21 cellular contexts compared by ENCODE assay signal in the genomic region with DNA sequence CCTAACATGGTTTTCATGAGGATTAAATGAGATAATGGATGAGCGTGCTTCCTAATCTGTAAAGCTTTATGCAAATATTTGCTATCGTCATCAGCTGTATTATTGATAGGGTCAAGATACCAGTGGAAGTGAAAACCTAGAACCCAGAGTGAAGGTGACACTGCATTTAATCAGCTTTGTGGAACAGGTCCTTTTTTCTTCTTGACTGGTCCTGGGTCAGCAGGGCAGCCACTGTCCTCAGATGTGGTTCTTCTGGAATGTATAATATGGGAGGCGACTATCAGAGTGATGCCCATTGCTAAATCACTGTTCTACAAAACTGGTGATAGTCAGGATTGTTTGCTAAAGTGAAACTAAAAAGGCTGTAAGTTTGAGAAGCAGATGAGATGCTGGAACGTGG. TPM values are rescaled to one million over a fixed set of nuclear protein-coding genes. Genes with fewer than 3 reads are reported as not detected.
DNase-seq lines count a peak whose midpoint lies in the region; ATAC-seq and TF ChIP-seq lines count a peak whose summit lies in the region.
"Had no signal": no experiment of that assay in that cellular context is flagged by ENCODE, and none has a peak within 500 bp of the region (broad histone marks: within the 10 kb centered on the region; RNA-seq: fewer than 3 reads in every experiment).

No MANE protein-coding gene starts in this region.

- H3K36me3 ChIP-seq in Karpas-422 (ENCODE audit: insufficient read depth, low read length) (peaks cover 9% of the 10 kb centered on the region; the same call in 1 of the 2 replicates), brain microvascular endothelial cell (replicated peaks) (no peaks in the 10 kb centered on the region), kidney epithelial cell (ENCODE audit: control insufficient read depth, insufficient read depth, low read length) (no peaks in the 10 kb centered on the region), tibial artery (peaks cover 0 to 10% (median 5%) of the 10 kb centered on the region in 3 donors), tibial nerve (peaks cover 0 to 24% (median 0%) of the 10 kb centered on the region in 3 donors), testis (ENCODE audit: low read depth, missing control alignments) (no peaks in the 10 kb centered on the region)

- no peak for ATAC-seq in HG03280 (IDR thresholded peaks at IDR 0.05; ENCODE audit: unreplicated experiment)
- ATAC-seq: gastroesophageal sphincter; natural killer cell treated with Interleukin-12 subunit alpha and Interleukin-12 subunit beta and Interleukin-15 and Interleukin-18, amount 100 ng/mL, for 72 hours; SK-N-SH treated with all-trans-retinoic acid at 6 μM for 48 hours; stimulated activated naive CD8-positive, alpha-beta T cell treated with anti-CD3 and anti-CD28 coated beads, Interleukin-15, amount 100 ng/mL, for 72 hours had no signal

- H3K4me1 ChIP-seq in Karpas-422 (ENCODE audit: low read length) (peaks cover 17% of the 10 kb centered on the region), tibial artery (no peaks in the 10 kb centered on the region), tibial nerve (no peaks in the 10 kb centered on the region), testis (no peaks in the 10 kb centered on the region)
- H3K4me1 ChIP-seq: gastroesophageal sphincter had no signal

- no peaks in the 10 kb centered on the region for H4K20me1 ChIP-seq in Karpas-422 (ENCODE audit: insufficient read depth, low read depth, low read length)

- POLR2A ChIA-PET in AG04450 (lab: Yijun Ruan, JAX), result no interaction called here

- DNase-seq in AG04450 (ENCODE audit: low read depth, low spot score), result peak; percentile 6
- no peak for DNase-seq in Karpas-422
- DNase-seq in brain microvascular endothelial cell, result peak; percentile 22
- DNase-seq in kidney epithelial cell (ENCODE audit: low read depth), result peak; percentile 44
- DNase-seq in tibial artery, result no peak
- DNase-seq in tibial nerve (ENCODE audit: low spot score in 2 of 2), result no peak
- no peak for DNase-seq in testis
- DNase-seq: activated CD4-positive, alpha-beta T cell treated with anti-CD3 and anti-CD28 coated beads, Interleukin-2, amount 10 ng/mL, durations not matched to agents 7 days and 5 days; activated naive CD4-positive, alpha-beta T cell treated with Interleukin-2 at 50 U/mL for 16 hours; COR-L47; HCEC 1CT; NCI-H1048; NCI-H2107; stimulated activated naive CD8-positive, alpha-beta T cell treated with anti-CD3 and anti-CD28 coated beads, Interleukin-15, amount 100 ng/mL, for 72 hours had no signal

- TF ChIP-seq POLR2A in tibial nerve (IDR thresholded peaks at IDR 0.05), result no peak
- no peak for TF ChIP-seq POLR2A in testis (IDR thresholded peaks at IDR 0.05)

- intact Hi-C loops in tibial artery (cut with DNase I; ENCODE audit: low total_unique reads) (no loop called here), testis (cut with DNase I; ENCODE audit: low total_unique reads) (no loop called here)

- no peaks in the 10 kb centered on the region for H3K9me2 ChIP-seq in Karpas-422 (replicated peaks; ENCODE audit: insufficient read depth, low read length)

- H3K4me2 ChIP-seq in Karpas-422 (ENCODE audit: low read depth, low read length, poor library complexity, severe bottlenecking), result peak overlapping the region; percentile 9

- H3K27me3 ChIP-seq in AG04450 (ENCODE audit: control insufficient read depth, insufficient read depth, low read length), result no peaks in the 10 kb centered on the region
- H3K27me3 ChIP-seq in Karpas-422 (ENCODE audit: low read length), result no peaks in the 10 kb centered on the region
- H3K27me3 ChIP-seq in brain microvascular endothelial cell (replicated peaks), result no peaks in the 10 kb centered on the region
- no peaks in the 10 kb centered on the region for H3K27me3 ChIP-seq in kidney epithelial cell (ENCODE audit: control insufficient read depth, insufficient read depth, low read length)
- H3K27me3 ChIP-seq in tibial artery, result no peaks in the 10 kb centered on the region
- no peaks in the 10 kb centered on the region for H3K27me3 ChIP-seq in tibial nerve
- H3K27me3 ChIP-seq in testis, result no peaks in the 10 kb centered on the region
- H3K27me3 ChIP-seq: cardiac muscle cell, gastroesophageal sphincter had no signal

- CTCF ChIA-PET in AG04450 (lab: Charles Lee), result interaction anchor here (0.7 kb wide), 1 partner anchor 34 kb away, joined by 3 read pairs; no protein-coding TSS in a partner anchor

- no peak for TF ChIP-seq EP300 in tibial nerve (IDR thresholded peaks at IDR 0.05)

- 88 to 89% methylated on average over 4 of the region's 4 CpGs for WGBS in tibial nerve, 2 donors
- 83 to 88% methylated on average over 4 of the region's 4 CpGs for WGBS in testis, 2 donors

- TF ChIP-seq CTCF in AG04450 (IDR thresholded peaks at IDR 0.05; ENCODE audit: low read depth, low read length), result no peak
- TF ChIP-seq CTCF in brain microvascular endothelial cell (IDR thresholded peaks at IDR 0.05; ENCODE audit: low read depth, low read length, missing control alignments), result no peak
- TF ChIP-seq CTCF in kidney epithelial cell (IDR thresholded peaks at IDR 0.05; ENCODE audit: insufficient read depth, low read length, poor library complexity, severe bottlenecking), result no peak
- TF ChIP-seq CTCF in tibial artery (IDR thresholded peaks at IDR 0.05), result no peak
- TF ChIP-seq CTCF in tibial nerve (IDR thresholded peaks at IDR 0.05), result no peak
- TF ChIP-seq CTCF in testis (IDR thresholded peaks at IDR 0.05), result no peak

- H2AFZ ChIP-seq in Karpas-422 (ENCODE audit: low read length), result no peak overlapping the region

- no peak overlapping the region for H3K9ac ChIP-seq in Karpas-422 (ENCODE audit: low read length)

- H3K27ac ChIP-seq in AG04450 (ENCODE audit: low read depth, low read length) (no peak overlapping the region), Karpas-422 (ENCODE audit: low read length) (peak overlapping the region; percentile 52), brain microvascular endothelial cell (no peak overlapping the region), tibial artery (no peak overlapping the region), tibial nerve (no peak overlapping the region), testis (no peak overlapping the region)
- H3K27ac ChIP-seq: cardiac muscle cell, gastroesophageal sphincter had no signal

- no peaks in the 10 kb centered on the region for H3K79me2 ChIP-seq in Karpas-422 (ENCODE audit: low read length)

- no peaks in the 10 kb centered on the region for H3K9me3 ChIP-seq in AG04450 (ENCODE audit: control insufficient read depth, insufficient read depth, low read length)
- H3K9me3 ChIP-seq in Karpas-422 (ENCODE audit: low read length), result no peaks in the 10 kb centered on the region
- H3K9me3 ChIP-seq in tibial artery, result no peaks in the 10 kb centered on the region
- H3K9me3 ChIP-seq in tibial nerve, result no peaks in the 10 kb centered on the region
- H3K9me3 ChIP-seq in testis, result no peaks in the 10 kb centered on the region
- H3K9me3 ChIP-seq: gastroesophageal sphincter had no signal

- H3K4me3 ChIP-seq in AG04450 (ENCODE audit: low read depth, low read length), result no peak overlapping the region
- H3K4me3 ChIP-seq in Karpas-422 (ENCODE audit: low read length), result no peak overlapping the region
- H3K4me3 ChIP-seq in brain microvascular endothelial cell (ENCODE audit: low read depth, low read length), result no peak overlapping the region
- H3K4me3 ChIP-seq in kidney epithelial cell (ENCODE audit: low read depth, low read length), result no peak overlapping the region
- H3K4me3 ChIP-seq in tibial artery, result no peak overlapping the region
- no peak overlapping the region for H3K4me3 ChIP-seq in tibial nerve
- no peak overlapping the region for H3K4me3 ChIP-seq in testis
- H3K4me3 ChIP-seq: cardiac muscle cell, gastroesophageal sphincter had no signal

- in situ Hi-C loops in brain microvascular endothelial cell (cut with HindIII; ENCODE audit: low pct_ligation_motif_present, low sequenced_read_pairs), result no loop called here

RNA-seq across cellular contexts. Expression of a gene that starts 41.4 kb away (rescaled TPM):
- polyA plus RNA-seq in AG04450 (2011; rRNA removed) (32.0 and 33.9 TPM in 2 replicates), testis (ENCODE audit: insufficient read depth, low read depth, low replicate concordance) (21.4 TPM)
- 27.4 and 34.6 TPM in 2 replicates for polyA minus RNA-seq in AG04450 (2011; rRNA and poly(A)+ RNA removed)
- total RNA-seq in Karpas-422 (2014; rRNA removed; shearing (Covaris generic); ENCODE audit: low replicate concordance), result 33.5 and 66.4 TPM in 2 replicates
- total RNA-seq in kidney epithelial cell (30.2 and 44.0 TPM in 2 replicates), tibial nerve (10 to 100 TPM in 3 of 4 donors, 1 to 10 TPM in 1; 9.6 to 15.0 (median 13.1) TPM), testis (10 to 100 TPM; 33.7 to 34.1 TPM)

RNA-seq across cellular contexts. Expression of a gene that starts 49.6 kb away (rescaled TPM):
- polyA plus RNA-seq in AG04450 (2011; rRNA removed), result 0.02 TPM in 1 of 2 replicates, not detected in the other
- polyA minus RNA-seq in AG04450 (2011; rRNA and poly(A)+ RNA removed), result 0.05 TPM in 1 of 2 replicates, not detected in the other
- total RNA-seq in Karpas-422 (2014; rRNA removed; shearing (Covaris generic); ENCODE audit: low replicate concordance), result 0.07 and 0.45 TPM in 2 replicates
- 0.08 and 0.14 TPM in 2 replicates for total RNA-seq in kidney epithelial cell
- total RNA-seq in tibial nerve, result 1 to 10 TPM in 1 of 4 donors, under 1 TPM in 3; 0.22 to 1.9 (median 0.84) TPM
- total RNA-seq in testis, result 1 to 10 TPM; 1.2 to 4.8 TPM
- polyA plus RNA-seq in testis (ENCODE audit: insufficient read depth, low read depth, low replicate concordance), result 2.6 TPM
- total RNA-seq: lung microvascular endothelial cell, pulmonary artery endothelial cell had no signal

RNA-seq across cellular contexts. Expression of a gene that starts 49.7 kb away (rescaled TPM):
- polyA plus RNA-seq in AG04450 (2011; rRNA removed) (not detected in 2 replicates), testis (ENCODE audit: insufficient read depth, low read depth, low replicate concordance) (0.36 TPM)
- not detected in 2 replicates for polyA minus RNA-seq in AG04450 (2011; rRNA and poly(A)+ RNA removed)
- total RNA-seq in Karpas-422 (2014; rRNA removed; shearing (Covaris generic); ENCODE audit: low replicate concordance), result not detected in 2 replicates
- total RNA-seq in kidney epithelial cell (not detected in 2 replicates), tibial nerve (not detected), testis (under 1 TPM; 0.31 to 0.39 TPM)
- total RNA-seq: activated CD4-positive, alpha-beta T cell treated with anti-CD3 and anti-CD28 coated beads, Interleukin-2, amount 10 ng/mL, durations not matched to agents 7 days and 5 days; cardiac muscle cell; lung microvascular endothelial cell; pulmonary artery endothelial cell had no signal
- polyA plus RNA-seq: cardiac muscle cell had no signal

Comparison
In these comparisons a context has a peak if more than half of its experiments do, and no peak if none do; other contexts are left out.
1. DNase-seq: peak in AG04450 (single experiment), brain microvascular endothelial cell (single experiment) and kidney epithelial cell (single experiment); none in Karpas-422 (single experiment), tibial artery (0 of 2), tibial nerve (0 of 2) and testis (single experiment).